Comparison of ENCODE assay signal across 24 cellular contexts in genomic region chr21:22981819-22982218, GRCh38.
"Had no signal": no experiment of that assay in that cellular context is flagged by ENCODE, and none has a peak within 500 bp of the region (broad histone marks: within the 10 kb centered on the region; RNA-seq: fewer than 3 reads in every experiment).

No MANE protein-coding gene starts in this region.

- H3K27ac Mint-ChIP-seq: naive thymus-derived CD8-positive, alpha-beta T cell; stimulated activated effector memory CD8-positive, alpha-beta T cell treated with anti-CD3 and anti-CD28 coated beads, Interleukin-12 subunit alpha, Interleukin-12 subunit beta, amount 100 ng/mL, for 72 hours had no signal

- DNase-seq: dermis blood vessel endothelial cell; effector memory CD4-positive, alpha-beta T cell; erythroblast; esophagus squamous epithelium; foreskin melanocyte; glutamatergic neuron; heart right ventricle; hippocampal formation; left ventricle myocardium superior; lower lobe of right lung; naive thymus-derived CD8-positive, alpha-beta T cell; right cardiac atrium; sigmoid colon; stimulated activated CD4-positive, alpha-beta T cell treated with anti-CD3 and anti-CD28 coated beads, Interleukin-2, amount 100 ng/mL, for 24 hours; stimulated activated CD4-positive, alpha-beta T cell treated with anti-CD3 and anti-CD28 coated beads, Interleukin-4, amount 100 ng/mL, for 24 hours; stimulated activated naive CD4-positive, alpha-beta T cell treated with Interleukin-2 at 50 U/mL for 16 hours; stomach; thyroid gland; trophoblast cell had no signal

- H3K9me3 ChIP-seq: prostate gland, sigmoid colon, thyroid gland had no signal

- H3K4me1 ChIP-seq: esophagus squamous epithelium, heart right ventricle, lower lobe of right lung, prostate gland, sigmoid colon, stomach, thyroid gland had no signal

- H3K4me1 Mint-ChIP-seq: naive thymus-derived CD8-positive, alpha-beta T cell; stimulated activated effector memory CD8-positive, alpha-beta T cell treated with anti-CD3 and anti-CD28 coated beads, Interleukin-12 subunit alpha, Interleukin-12 subunit beta, amount 100 ng/mL, for 72 hours had no signal

- ATAC-seq: heart right ventricle; left ventricle myocardium superior; naive thymus-derived CD8-positive, alpha-beta T cell; right cardiac atrium; stimulated activated effector memory CD8-positive, alpha-beta T cell treated with anti-CD3 and anti-CD28 coated beads, Interleukin-12 subunit alpha, Interleukin-12 subunit beta, amount 100 ng/mL, for 72 hours had no signal

- H3K4me3 ChIP-seq: coronary artery, esophagus squamous epithelium, heart right ventricle, lower lobe of right lung, prostate gland, sigmoid colon, stomach, thyroid gland had no signal

- FAIRE-seq: endometrium, keratinocyte had no signal

- H3K4me3 Mint-ChIP-seq: naive thymus-derived CD8-positive, alpha-beta T cell; stimulated activated effector memory CD8-positive, alpha-beta T cell treated with anti-CD3 and anti-CD28 coated beads, Interleukin-12 subunit alpha, Interleukin-12 subunit beta, amount 100 ng/mL, for 72 hours had no signal

- H3K27me3 ChIP-seq: esophagus squamous epithelium, heart right ventricle, sigmoid colon, stomach, thyroid gland had no signal

- H3K27ac ChIP-seq: coronary artery, esophagus squamous epithelium, heart right ventricle, lower lobe of right lung, prostate gland, sigmoid colon, stomach, thyroid gland had no signal

- H3K36me3 ChIP-seq: esophagus squamous epithelium, heart right ventricle, lower lobe of right lung, prostate gland, sigmoid colon, stomach, thyroid gland had no signal

- H3K36me3 Mint-ChIP-seq: naive thymus-derived CD8-positive, alpha-beta T cell; stimulated activated effector memory CD8-positive, alpha-beta T cell treated with anti-CD3 and anti-CD28 coated beads, Interleukin-12 subunit alpha, Interleukin-12 subunit beta, amount 100 ng/mL, for 72 hours had no signal
